In the genomic region with DNA sequence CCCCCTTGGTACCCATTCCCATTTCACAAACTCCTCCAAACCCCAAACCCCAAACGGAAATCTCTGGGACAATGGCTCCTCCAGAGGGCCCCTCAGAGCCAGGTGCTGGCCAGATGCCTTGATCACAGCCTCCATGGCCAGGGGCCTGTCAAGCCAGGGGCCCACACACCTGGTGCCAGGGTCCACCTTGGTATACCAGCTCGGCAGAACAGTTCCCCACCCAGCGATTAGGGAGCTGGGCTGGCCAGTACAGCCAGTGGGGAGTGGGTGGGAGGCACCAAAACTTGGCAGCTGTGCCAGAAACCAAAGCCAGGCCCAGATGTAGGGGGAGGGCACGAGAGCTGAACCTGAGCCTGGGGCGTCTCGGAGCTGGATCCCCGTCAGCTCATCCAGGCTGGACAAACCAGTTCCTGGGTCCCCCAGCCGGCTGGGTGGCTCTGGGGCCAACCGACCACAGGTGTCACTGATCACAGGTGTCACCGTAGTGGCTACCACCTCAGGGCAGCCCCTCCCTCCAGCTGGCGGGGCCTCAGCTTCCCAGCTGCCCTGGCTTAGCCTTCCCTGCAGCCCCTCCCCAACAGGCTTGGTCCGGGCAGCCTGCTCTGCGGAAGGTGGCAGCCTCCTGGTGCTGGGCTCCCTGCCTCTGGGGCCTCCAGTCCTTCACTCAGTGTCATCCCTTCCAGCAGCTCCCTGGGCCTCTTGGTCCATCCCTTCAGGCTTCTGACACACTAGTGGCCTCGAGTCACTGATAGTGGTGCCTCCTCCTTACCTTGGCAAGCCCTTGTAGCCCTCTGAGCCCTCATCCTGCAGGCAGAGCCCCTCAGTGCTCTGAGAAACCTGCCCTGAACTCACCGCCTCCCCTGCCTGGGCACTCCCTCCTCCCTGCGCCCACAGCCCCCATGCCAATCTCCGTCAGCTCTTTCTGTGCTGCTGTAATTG, we compare ENCODE assay signal across 1 cellular context.
TF ChIP-seq lines count a peak whose summit lies in the region.

No MANE protein-coding gene starts in this region.

TF ChIP-seq in GM12891, 5 proteins besides CTCF, POLR2A, EP300 and RAD21:
- TF ChIP-seq PAX5 (IDR thresholded peaks at IDR 0.05; ENCODE audit: insufficient read depth, low read length, severe bottlenecking) = no peak
